In genomic region chr18:45844938-45845337, GRCh38 we compare ENCODE assay signal across 17 cellular contexts. TPM values are rescaled to one million over a fixed set of nuclear protein-coding genes. Genes with fewer than 3 reads are reported as not detected.
"Had no signal": no experiment of that assay in that cellular context is flagged by ENCODE, and none has a peak within 500 bp of the region (broad histone marks: within the 10 kb centered on the region; RNA-seq: fewer than 3 reads in every experiment).

No MANE protein-coding gene starts in this region.

- H3K27ac Mint-ChIP-seq: activated T-cell treated with anti-CD3 and anti-CD28 coated beads, Interleukin-2, amount 50 U/mL, for 72 hours had no signal

- ATAC-seq: activated CD4-positive, CD25-positive, alpha-beta regulatory T cell treated with anti-CD3 and anti-CD28 coated beads, Interleukin-2, amount 50 U/mL, for 24 hours; activated T-cell treated with anti-CD3 and anti-CD28 coated beads, Interleukin-2, amount 50 U/mL, for 72 hours; psoas muscle had no signal

- H3K4me1 ChIP-seq: heart right ventricle, psoas muscle, right lobe of liver, suprapubic skin had no signal

- H3K9me3 Mint-ChIP-seq: activated T-cell treated with anti-CD3 and anti-CD28 coated beads, Interleukin-2, amount 50 U/mL, for 72 hours had no signal

- H3K4me3 ChIP-seq: coronary artery, heart right ventricle, psoas muscle, right lobe of liver, suprapubic skin had no signal

- H3K27me3 ChIP-seq: right lobe of liver had no signal

- DNase-seq: activated CD4-positive, alpha-beta T cell treated with anti-CD3 and anti-CD28 coated beads, Interleukin-2, amount 50 U/mL, for 48 hours; activated gamma-delta T cell treated with Interleukin-2 at 50 U/mL for 16 hours; activated T-cell treated with anti-CD3 and anti-CD28 coated beads, Interleukin-2, amount 50 U/mL, for 72 hours; central memory CD4-positive, alpha-beta T cell; effector CD8-positive, alpha-beta T cell; foreskin melanocyte; heart right ventricle; mammary epithelial cell; psoas muscle; right lobe of liver; stimulated activated CD4-positive, alpha-beta T cell treated with anti-CD3 and anti-CD28 coated beads, Interleukin-2, amount 100 ng/mL, for 24 hours; stimulated activated naive CD4-positive, alpha-beta T cell treated with Interleukin-2 at 50 U/mL for 16 hours had no signal

- H3K9me3 ChIP-seq: heart right ventricle, psoas muscle, right lobe of liver, suprapubic skin had no signal

- H3K4me3 Mint-ChIP-seq: activated T-cell treated with anti-CD3 and anti-CD28 coated beads, Interleukin-2, amount 50 U/mL, for 72 hours had no signal

- H3K27ac ChIP-seq: coronary artery, heart right ventricle, psoas muscle, right lobe of liver, suprapubic skin had no signal

RNA-seq across cellular contexts. Expression of gene SIGLEC15, which starts 19.5 kb away (rescaled TPM):
- total RNA-seq: activated T-cell treated with anti-CD3 and anti-CD28 coated beads, Interleukin-2, amount 50 U/mL, for 72 hours; psoas muscle; T-helper 2 cell treated with Interferon-gamma antibody and Interleukin-4, amounts not matched to agents 100 ng/mL and 5 ng/mL, for 36 hours had no signal
- polyA plus RNA-seq: neural cell, psoas muscle had no signal
